Comparison of ENCODE assay signal across 25 cellular contexts in the genomic region with DNA sequence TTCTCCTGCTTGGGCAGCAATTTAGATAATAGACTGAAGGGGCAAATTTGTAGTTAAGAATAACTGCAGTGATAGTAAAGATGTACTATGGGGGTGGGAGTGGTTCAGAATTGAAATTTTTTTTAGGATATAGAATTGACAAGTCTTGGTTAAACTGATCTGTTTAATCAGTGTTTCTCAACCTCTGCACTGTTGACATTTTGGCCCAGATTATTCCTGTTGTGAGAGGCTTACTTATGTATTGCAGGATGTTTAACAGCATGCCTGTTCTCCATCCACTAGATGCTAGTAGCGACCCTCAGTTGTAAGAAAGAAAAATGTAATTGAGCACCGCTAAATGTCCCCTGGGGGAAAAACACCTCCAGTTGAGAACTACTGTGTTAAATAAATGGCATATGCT.
"Had no signal": no experiment of that assay in that cellular context is flagged by ENCODE, and none has a peak within 500 bp of the region (broad histone marks: within the 10 kb centered on the region; RNA-seq: fewer than 3 reads in every experiment).

No MANE protein-coding gene starts in this region.

- H3K4me3 ChIP-seq: ascending aorta, cardiac muscle cell had no signal

- ATAC-seq: activated CD8-positive, alpha-beta T cell treated with anti-CD3 and anti-CD28 coated beads for 36 hours; activated naive CD8-positive, alpha-beta T cell treated with anti-CD3 and anti-CD28 coated beads, Interleukin-2, amount 50 U/mL, for 24 hours; activated T-cell treated with anti-CD3 and anti-CD28 coated beads, Interleukin-2, amount 50 U/mL, for 4 hours had no signal

- DNase-seq: activated B cell treated with CpG ODN at 0.5 μM for 24 hours; activated CD4-positive, alpha-beta memory T cell treated with anti-CD3 and anti-CD28 coated beads for 36 hours; activated CD4-positive, alpha-beta T cell treated with anti-CD3 and anti-CD28 coated beads for 4 hours; activated CD4-positive, alpha-beta T cell treated with anti-CD3 and anti-CD28 coated beads, Interleukin-2, amount 10 ng/mL, durations not matched to agents 24 days and 14 days; activated CD4-positive, alpha-beta T cell treated with anti-CD3 and anti-CD28 coated beads, Interleukin-2, amount 50 U/mL, for 1 hour; activated CD4-positive, alpha-beta T cell treated with anti-CD3 and anti-CD28 coated beads, Interleukin-2, amount 50 U/mL, for 4 hours; activated CD4-positive, CD25-positive, alpha-beta regulatory T cell treated with anti-CD3 and anti-CD28 coated beads, Interleukin-2, amount 50 U/mL, for 72 hours; activated CD8-positive, alpha-beta memory T cell treated with anti-CD3 and anti-CD28 coated beads, Interleukin-2, amount 50 U/mL, for 4 hours; activated CD8-positive, alpha-beta T cell treated with anti-CD3 and anti-CD28 coated beads for 36 hours; activated effector memory CD4-positive, alpha-beta T cell treated with Interleukin-2 at 50 U/mL for 16 hours; activated gamma-delta T cell; activated naive CD4-positive, alpha-beta T cell treated with anti-CD3 and anti-CD28 coated beads, Interleukin-2, amount 10 ng/mL, durations not matched to agents 7 days and 5 days; activated naive CD4-positive, alpha-beta T cell treated with Interleukin-2 at 50 U/mL for 16 hours; activated naive CD8-positive, alpha-beta T cell treated with anti-CD3 and anti-CD28 coated beads, Interleukin-2, amount 10 ng/mL, durations not matched to agents 7 days and 5 days; activated naive CD8-positive, alpha-beta T cell treated with anti-CD3 and anti-CD28 coated beads, Interleukin-2, amount 50 U/mL, for 24 hours; activated T-cell treated with anti-CD3 and anti-CD28 coated beads for 4 hours; activated T-cell treated with anti-CD3 and anti-CD28 coated beads, Interleukin-2, amount 50 U/mL, for 1 hour; activated T-cell treated with anti-CD3 and anti-CD28 coated beads, Interleukin-2, amount 50 U/mL, for 4 hours; amygdala; anterior cingulate cortex; caudate nucleus; cerebellar nuclear complex; T-helper 9 cell had no signal

- H3K27me3 ChIP-seq: ascending aorta, cardiac muscle cell had no signal

- H3K36me3 ChIP-seq: cardiac muscle cell had no signal

- H3K4me1 ChIP-seq: ascending aorta had no signal
